ENCODE assay signal across 12 cellular contexts in genomic region chr12:122702890-122703569, GRCh38. TPM values are rescaled to one million over a fixed set of nuclear protein-coding genes. Genes with fewer than 3 reads are reported as not detected.
DNase-seq lines count a peak whose midpoint lies in the region; ATAC-seq and TF ChIP-seq lines count a peak whose summit lies in the region.
"Not testable (repeated sequence)": the region's sequence is repeated elsewhere in the genome, so short reads cannot be mapped to it uniquely, and the experiment has no call there.
"Had no signal": no experiment of that assay in that cellular context is flagged by ENCODE, and none has a peak within 500 bp of the region (broad histone marks: within the 10 kb centered on the region; RNA-seq: fewer than 3 reads in every experiment).

Gene HCAR2 (minus strand): TSS chr12:122703357. CDS start chr12:122703283, 74 bp downstream.

- peak within 1 kb of the TSS; percentile 25 for H3K27ac Mint-ChIP-seq in dendritic cell treated with granulocyte-macrophage colony-stimulating factor and Interleukin-4, amounts not matched to agents 40 ng/mL and 50 ng/mL, for 4 days

- not testable (repeated sequence) for H3K4ac ChIP-seq in trophoblast cell (ENCODE audit: low read depth, low read length)

- not testable (repeated sequence) for H3K18ac ChIP-seq in trophoblast cell (ENCODE audit: low read length)

- H4K91ac ChIP-seq in trophoblast cell (ENCODE audit: low read depth, low read length) = not testable (repeated sequence)

- peaks cover 35% of the 10 kb centered on the region for H3K4me1 Mint-ChIP-seq in dendritic cell treated with granulocyte-macrophage colony-stimulating factor and Interleukin-4, amounts not matched to agents 40 ng/mL and 50 ng/mL, for 4 days (ENCODE audit: low read depth)

- H3K4me2 ChIP-seq in trophoblast cell (ENCODE audit: low read length) = not testable (repeated sequence)

- H3K9ac ChIP-seq in trophoblast cell (ENCODE audit: low read length) = not testable (repeated sequence)

- not testable (repeated sequence) for H4K8ac ChIP-seq in trophoblast cell (ENCODE audit: low read depth, low read length)

- in situ Hi-C loops in G401 (cut with HindIII; ENCODE audit: low sequenced_read_pairs) = not testable (repeated sequence)

- not testable (repeated sequence) for H2AFZ ChIP-seq in trophoblast cell (ENCODE audit: insufficient read depth, low read length, poor library complexity)

- not testable (repeated sequence) for H3K9me3 ChIP-seq in lung (ENCODE audit: control insufficient read depth in 2 of 2, insufficient read depth in 1 of 2, low read length in 1 of 2); trophoblast cell (ENCODE audit: insufficient read depth, low read depth, low read length)

- ATAC-seq in Right ventricle myocardium inferior = not testable (repeated sequence)
- ATAC-seq in lung (ENCODE audit: insufficient read depth, low FRiP score) = peak; percentile 34

- POLR2A ChIA-PET in RWPE1 (lab: Yijun Ruan, JAX; ENCODE audit: low non-redundant PET) = not testable (repeated sequence)

- H3K27me3 ChIP-seq in lung (ENCODE audit: control insufficient read depth, insufficient read depth); trophoblast cell (ENCODE audit: insufficient read depth, low read length): not testable (repeated sequence)

- not testable (repeated sequence) for H3K9me3 Mint-ChIP-seq in dendritic cell treated with granulocyte-macrophage colony-stimulating factor and Interleukin-4, amounts not matched to agents 40 ng/mL and 50 ng/mL, for 4 days

- intact Hi-C loops in dendritic cell treated with granulocyte-macrophage colony-stimulating factor and Interleukin-4, amounts not matched to agents 40 ng/mL and 50 ng/mL, for 4 days (cut with micrococcal nuclease); Right ventricle myocardium inferior (cut with DNase I): not testable (repeated sequence)

- H3K36me3 ChIP-seq in lung (ENCODE audit: control insufficient read depth in 2 of 2, insufficient read depth in 2 of 2, low read length in 2 of 2); trophoblast cell (ENCODE audit: control insufficient read depth in 1 of 2, insufficient read depth in 2 of 2, low read length in 2 of 2): not testable (repeated sequence)

- not testable (repeated sequence) for H3K4me1 ChIP-seq in lung (ENCODE audit: control insufficient read depth in 2 of 2, insufficient read depth in 2 of 2, low read length in 2 of 2); trophoblast cell (ENCODE audit: control insufficient read depth in 1 of 2, insufficient read depth in 2 of 2, low read length in 2 of 2)

- TF ChIP-seq CTCF in NB4 (IDR thresholded peaks at IDR 0.05; ENCODE audit: low read depth, low read length); RWPE1 (conservative IDR thresholded peaks at IDR 0.05; ENCODE audit: low read depth); lung (IDR thresholded peaks at IDR 0.05; ENCODE audit: control extremely low read depth, extremely low read depth): not testable (repeated sequence)

- peak within 1 kb of the TSS; percentile 74 for H3K27ac ChIP-seq in RWPE1
- H3K27ac ChIP-seq in lung (ENCODE audit: low read depth in 1 of 2, low read length in 1 of 2); trophoblast cell (ENCODE audit: low read depth, low read length): not testable (repeated sequence)

- H3K23ac ChIP-seq in trophoblast cell (ENCODE audit: low read length) = not testable (repeated sequence)

- WGBS in lung, 2 donors = 64 to 79% methylated on average over 20 of the region's 20 CpGs
- WGBS in trophoblast cell (ENCODE audit: extremely low coverage, insufficient coverage, insufficient read length) = no CpG with 5 or more reads among the region's 20 CpGs

- not testable (repeated sequence) for H2BK120ac ChIP-seq in trophoblast cell (ENCODE audit: insufficient read depth, low read length, poor library complexity)

- not testable (repeated sequence) for H3K14ac ChIP-seq in trophoblast cell (ENCODE audit: low read length)

- CTCF ChIA-PET in RWPE1 (lab: Yijun Ruan, JAX) = not testable (repeated sequence)

- H3K4me3 Mint-ChIP-seq in dendritic cell treated with granulocyte-macrophage colony-stimulating factor and Interleukin-4, amounts not matched to agents 40 ng/mL and 50 ng/mL, for 4 days = peak within 1 kb of the TSS; percentile 17

- peak; percentile 17 for DNase-seq in G401 (ENCODE audit: low spot score)
- peak; percentile 75 for DNase-seq in NB4 (ENCODE audit: low read depth)
- not testable (repeated sequence) for DNase-seq in RWPE1 (ENCODE audit: low spot score)
- peak; percentile 78 for DNase-seq in Right ventricle myocardium inferior (ENCODE audit: missing footprints)
- DNase-seq in lung (ENCODE audit: low spot score) = peak; percentile 40
- peak; percentile 66 to 73 for DNase-seq in trophoblast cell

- not testable (repeated sequence) for H2BK5ac ChIP-seq in trophoblast cell (ENCODE audit: low read depth, low read length, poor library complexity)

- H2AK5ac ChIP-seq in trophoblast cell (ENCODE audit: low read length) = not testable (repeated sequence)

- not testable (repeated sequence) for H2BK12ac ChIP-seq in trophoblast cell (ENCODE audit: low read length)

- not testable (repeated sequence) for H3K36me3 Mint-ChIP-seq in dendritic cell treated with granulocyte-macrophage colony-stimulating factor and Interleukin-4, amounts not matched to agents 40 ng/mL and 50 ng/mL, for 4 days (ENCODE audit: low read depth)

- H3K27me3 Mint-ChIP-seq in dendritic cell treated with granulocyte-macrophage colony-stimulating factor and Interleukin-4, amounts not matched to agents 40 ng/mL and 50 ng/mL, for 4 days = peaks cover 15% of the 10 kb centered on the region

- not testable (repeated sequence) for H3K4me3 ChIP-seq in NB4 (ENCODE audit: low read depth, low read length); lung; trophoblast cell (ENCODE audit: low read depth, low read length)

- not testable (repeated sequence) for TF ChIP-seq POLR2A in NB4 (IDR thresholded peaks at IDR 0.05; ENCODE audit: extremely low read depth, insufficient read length)

- not testable (repeated sequence) for H3K79me1 ChIP-seq in trophoblast cell (ENCODE audit: low read length)

- not testable (repeated sequence) for H4K12ac ChIP-seq in trophoblast cell (ENCODE audit: low read depth, low read length)

- H3K79me2 ChIP-seq in trophoblast cell (ENCODE audit: control insufficient read depth, insufficient read depth, low read length, poor library complexity) = not testable (repeated sequence)

RNA-seq across cellular contexts. Expression of gene HCAR2, which starts in this region (rescaled TPM):
- total RNA-seq in G401 (2014; rRNA removed; shearing (Covaris generic)) = not detected in 2 replicates
- total RNA-seq in Right ventricle myocardium inferior (0.46 TPM), lung (1 to 10 TPM; 5.9 to 7.1 TPM)
- 10 to 100 TPM in 1 of 2 donors, 1 to 10 TPM in 1; 1.4 to 31.4 TPM for polyA plus RNA-seq in lung
- polyA plus RNA-seq in trophoblast cell (2013) = 0.42 and 0.55 TPM in 2 replicates
- total RNA-seq: activated CD4-positive, alpha-beta T cell treated with anti-CD3 and anti-CD28 coated beads, Interleukin-2, amount 10 ng/mL, durations not matched to agents 7 days and 5 days; activated naive CD8-positive, alpha-beta T cell treated with anti-CD3 and anti-CD28 coated beads, Interleukin-2, amount 10 ng/mL, durations not matched to agents 7 days and 5 days; CD8-positive, alpha-beta T cell; SJCRH30; WTC11 had no signal

Comparison
In these comparisons a context has a peak if more than half of its experiments do, and no peak if none do; other contexts are left out.
1. Peak in DNase-seq in G401; RNA of the gene not detected or under 1 TPM.
2. Peak in DNase-seq in Right ventricle myocardium inferior; RNA of the gene not detected or under 1 TPM.